ENCODE assay signal across 32 cellular contexts in genomic region chr19:40130013-40130412, GRCh38.
"Had no signal": no experiment of that assay in that cellular context is flagged by ENCODE, and none has a peak within 500 bp of the region (broad histone marks: within the 10 kb centered on the region; RNA-seq: fewer than 3 reads in every experiment).

No MANE protein-coding gene starts in this region.

- H3K27ac Mint-ChIP-seq: naive thymus-derived CD4-positive, alpha-beta T cell; natural killer cell; nephron; progenitor cell of endocrine pancreas; stimulated activated memory B cell treated with anti-CD40 and anti-IgM and Interleukin-4, amounts not matched to agents 10 μg/mL and 1 μg/mL and 100 μg/mL, for 72 hours; stimulated activated naive CD8-positive, alpha-beta T cell treated with anti-CD3 and anti-CD28 coated beads, Interleukin-15, amount 100 ng/mL, for 72 hours had no signal

- H3K4me1 ChIP-seq: parathyroid adenoma, psoas muscle, spleen, thyroid gland, tibial nerve, upper lobe of left lung, vagina had no signal

- H3K9ac ChIP-seq: parathyroid adenoma had no signal

- H3K4me2 ChIP-seq: smooth muscle cell had no signal

- H2AFZ ChIP-seq: parathyroid adenoma had no signal

- H3K4me1 Mint-ChIP-seq: naive thymus-derived CD4-positive, alpha-beta T cell; natural killer cell; nephron; neural crest cell; stimulated activated memory B cell treated with anti-CD40 and anti-IgM and Interleukin-4, amounts not matched to agents 10 μg/mL and 1 μg/mL and 100 μg/mL, for 72 hours; stimulated activated naive CD8-positive, alpha-beta T cell treated with anti-CD3 and anti-CD28 coated beads, Interleukin-15, amount 100 ng/mL, for 72 hours had no signal

- ATAC-seq: naive thymus-derived CD4-positive, alpha-beta T cell; natural killer cell; psoas muscle; right cardiac atrium; sciatic nerve; stimulated activated memory B cell treated with anti-CD40 and anti-IgM and Interleukin-4, amounts not matched to agents 10 μg/mL and 1 μg/mL and 100 μg/mL, for 72 hours; stimulated activated naive CD8-positive, alpha-beta T cell treated with anti-CD3 and anti-CD28 coated beads, Interleukin-15, amount 100 ng/mL, for 72 hours; stimulated activated naive CD8-positive, alpha-beta T cell treated with anti-CD3 and anti-CD28 coated beads, Interleukin-15, Interleukin-2, amounts not matched to agents 100 U/mL and 50 U/mL, for 24 hours had no signal

- H3K36me3 Mint-ChIP-seq: stimulated activated memory B cell treated with anti-CD40 and anti-IgM and Interleukin-4, amounts not matched to agents 10 μg/mL and 1 μg/mL and 100 μg/mL, for 72 hours had no signal

- H3K9me3 Mint-ChIP-seq: nephron had no signal

- H3K79me2 ChIP-seq: parathyroid adenoma had no signal

- H3K4me3 Mint-ChIP-seq: naive thymus-derived CD4-positive, alpha-beta T cell; natural killer cell; nephron; neural crest cell; stimulated activated memory B cell treated with anti-CD40 and anti-IgM and Interleukin-4, amounts not matched to agents 10 μg/mL and 1 μg/mL and 100 μg/mL, for 72 hours; stimulated activated naive CD8-positive, alpha-beta T cell treated with anti-CD3 and anti-CD28 coated beads, Interleukin-15, amount 100 ng/mL, for 72 hours had no signal

- H3K27ac ChIP-seq: ovary, parathyroid adenoma, psoas muscle, skin epidermis, spleen, thoracic aorta, thyroid gland, tibial nerve, upper lobe of left lung, vagina had no signal

- H3K27me3 ChIP-seq: ovary, thyroid gland, upper lobe of left lung, vagina had no signal

- FAIRE-seq: urothelium cell line had no signal

- H3K9me3 ChIP-seq: ovary, thoracic aorta, thyroid gland, upper lobe of left lung, vagina had no signal

- H3K4me3 ChIP-seq: ovary, psoas muscle, skin epidermis, smooth muscle cell, spleen, thoracic aorta, thyroid gland, tibial nerve, upper lobe of left lung, vagina had no signal

- DNase-seq: naive thymus-derived CD4-positive, alpha-beta T cell; natural killer cell; occipital lobe; ovary; posterior cingulate gyrus; psoas muscle; right cardiac atrium; spleen; stimulated activated CD4-positive, alpha-beta T cell treated with anti-CD3 and anti-CD28 coated beads, Interleukin-12 subunit alpha, Interleukin-12 subunit beta, amount 100 ng/mL, for 4 hours; stimulated activated CD4-positive, alpha-beta T cell treated with anti-CD3 and anti-CD28 coated beads, Interleukin-1b, Interleukin-23, amount 100 ng/mL, for 48 hours; stimulated activated CD4-positive, alpha-beta T cell treated with anti-CD3 and anti-CD28 coated beads, Interleukin-4, amount 100 ng/mL, for 1 hour; stimulated activated CD4-positive, alpha-beta T cell treated with anti-CD3 and anti-CD28 coated beads, Interleukin-4, amount 100 ng/mL, for 4 hours; stimulated activated CD8-positive, alpha-beta memory T cell treated with anti-CD3 and anti-CD28 coated beads, Interleukin-4, amount 100 ng/mL, for 48 hours; stimulated activated naive CD4-positive, alpha-beta T cell; stimulated activated naive CD8-positive, alpha-beta T cell treated with anti-CD3 and anti-CD28 coated beads, Interleukin-15, amount 100 ng/mL, for 72 hours; stimulated activated naive CD8-positive, alpha-beta T cell treated with anti-CD3 and anti-CD28 coated beads, Interleukin-15, Interleukin-2, amounts not matched to agents 100 U/mL and 50 U/mL, for 24 hours; substantia nigra; thyroid gland; trophoblast cell; upper lobe of left lung had no signal

- H3K36me3 ChIP-seq: ovary, spleen, thoracic aorta, thyroid gland, tibial nerve, upper lobe of left lung, vagina had no signal
